In genomic region chr5:160266752-160267345, GRCh38 we compare ENCODE assay signal across 1 cellular context.
A peak's percentile ranks its signal among the peaks of the same experiment; 100 is the strongest.
TF ChIP-seq lines count a peak whose summit lies in the region.

No MANE protein-coding gene starts in this region.

TF ChIP-seq in HepG2, 621 proteins besides CTCF, POLR2A, EP300 and RAD21 (continues in another document):
- TF ChIP-seq GATAD2A (CRISPR knock-in tag; IDR thresholded peaks at IDR 0.05), result 0 out of 2 replicates have a peak, but pooled peaks have one; percentile 54
- no peak for TF ChIP-seq ZBTB26 (CRISPR knock-in tag; IDR thresholded peaks at IDR 0.05; ENCODE audit: borderline replicate concordance)
- TF ChIP-seq E2F2 (CRISPR knock-in tag; IDR thresholded peaks at IDR 0.05; ENCODE audit: borderline replicate concordance), result no peak
- no peak for TF ChIP-seq PHF21A (CRISPR knock-in tag; IDR thresholded peaks at IDR 0.05)
- no peak for TF ChIP-seq ZFP90 (CRISPR knock-in tag; IDR thresholded peaks at IDR 0.05; ENCODE audit: borderline replicate concordance)
- no peak for TF ChIP-seq SOX6 (IDR thresholded peaks at IDR 0.05)
- 0 out of 2 replicates have a peak, but pooled peaks have one; percentile 30 for TF ChIP-seq SOX6 (CRISPR knock-in tag; IDR thresholded peaks at IDR 0.05)
- no peak for TF ChIP-seq LRRFIP1 (CRISPR knock-in tag; conservative IDR thresholded peaks at IDR 0.05)
- TF ChIP-seq SYNCRIP (IDR thresholded peaks at IDR 0.05; ENCODE audit: insufficient read depth, low read depth, low read length), result no peak
- no peak for TF ChIP-seq KAT8 (CRISPR knock-in tag; IDR thresholded peaks at IDR 0.05)
- no peak for TF ChIP-seq SMAD1 (CRISPR knock-in tag; IDR thresholded peaks at IDR 0.05; ENCODE audit: borderline replicate concordance, low read depth)
- no peak for TF ChIP-seq ARNT (IDR thresholded peaks at IDR 0.05)
- TF ChIP-seq ETV5 (CRISPR knock-in tag; IDR thresholded peaks at IDR 0.05; ENCODE audit: borderline replicate concordance), result peak; percentile 39; the same call in 1 of the 2 replicates
- TF ChIP-seq ZNF263 (CRISPR knock-in tag; IDR thresholded peaks at IDR 0.05), result no peak
- TF ChIP-seq ESRRA (CRISPR knock-in tag; IDR thresholded peaks at IDR 0.05; ENCODE audit: low read depth), result peak; percentile 61; the same call in 1 of the 2 replicates
- TF ChIP-seq SKI (IDR thresholded peaks at IDR 0.05; ENCODE audit: partially characterized antibody), result no peak
- no peak for TF ChIP-seq ZNF337 (CRISPR knock-in tag; IDR thresholded peaks at IDR 0.05; ENCODE audit: borderline replicate concordance, low read depth)
- TF ChIP-seq ZNF124 (CRISPR knock-in tag; IDR thresholded peaks at IDR 0.05), result no peak
- no peak for TF ChIP-seq RFXANK (CRISPR knock-in tag; IDR thresholded peaks at IDR 0.05)
- TF ChIP-seq ZC3H4 (CRISPR knock-in tag; IDR thresholded peaks at IDR 0.05; ENCODE audit: borderline replicate concordance), result no peak
- TF ChIP-seq HNF4G (IDR thresholded peaks at IDR 0.05; ENCODE audit: borderline replicate concordance, low read depth, low read length), result peak; percentile 36
- no peak for TF ChIP-seq HNF4G (CRISPR knock-in tag; IDR thresholded peaks at IDR 0.05; ENCODE audit: borderline replicate concordance, low read depth)
- TF ChIP-seq TEAD3 (CRISPR knock-in tag; optimal IDR thresholded peaks at IDR 0.05; ENCODE audit: borderline replicate concordance), result peak; percentile 82
- no peak for TF ChIP-seq NFRKB (IDR thresholded peaks at IDR 0.05)
- TF ChIP-seq GMEB1 (CRISPR knock-in tag; IDR thresholded peaks at IDR 0.05; ENCODE audit: borderline replicate concordance), result no peak
- TF ChIP-seq TEAD2 (CRISPR knock-in tag; IDR thresholded peaks at IDR 0.05), result no peak
- TF ChIP-seq FOXO1 (CRISPR knock-in tag; IDR thresholded peaks at IDR 0.05), result no peak
- TF ChIP-seq MED8 (CRISPR knock-in tag; IDR thresholded peaks at IDR 0.05; ENCODE audit: insufficient replicate concordance), result no peak
- TF ChIP-seq HDAC2 (CRISPR knock-in tag; IDR thresholded peaks at IDR 0.05), result 0 out of 2 replicates have a peak, but pooled peaks have one; percentile 42
- TF ChIP-seq HNF4A (CRISPR knock-in tag; IDR thresholded peaks at IDR 0.05), result peak; percentile 80
- no peak for TF ChIP-seq YEATS4 (CRISPR knock-in tag; IDR thresholded peaks at IDR 0.05; ENCODE audit: borderline replicate concordance)
- TF ChIP-seq ZNF691 (CRISPR knock-in tag; IDR thresholded peaks at IDR 0.05; ENCODE audit: borderline replicate concordance, low read depth), result no peak
- no peak for TF ChIP-seq GLMP (CRISPR knock-in tag; IDR thresholded peaks at IDR 0.05; ENCODE audit: borderline replicate concordance)
- TF ChIP-seq ZNF530 (CRISPR knock-in tag; IDR thresholded peaks at IDR 0.05; ENCODE audit: low read depth), result no peak
- no peak for TF ChIP-seq ZNF713 (CRISPR knock-in tag; IDR thresholded peaks at IDR 0.05)
- no peak for TF ChIP-seq HCFC1 (IDR thresholded peaks at IDR 0.05; ENCODE audit: low read depth, low read length)
- TF ChIP-seq RORA (CRISPR knock-in tag; IDR thresholded peaks at IDR 0.05), result no peak
- TF ChIP-seq SMYD3 (CRISPR knock-in tag; IDR thresholded peaks at IDR 0.05), result no peak
- TF ChIP-seq ZNF572 (CRISPR knock-in tag; IDR thresholded peaks at IDR 0.05), result no peak
- TF ChIP-seq ATF4 (CRISPR knock-in tag; IDR thresholded peaks at IDR 0.05), result no peak
- peak; percentile 68 for TF ChIP-seq NR2F6 (IDR thresholded peaks at IDR 0.05)
- TF ChIP-seq NR2F6 (CRISPR knock-in tag; IDR thresholded peaks at IDR 0.05), result peak; percentile 80
- no peak for TF ChIP-seq SRSF9 (IDR thresholded peaks at IDR 0.05; ENCODE audit: borderline replicate concordance, insufficient read depth, low read depth, low read length, poor library complexity, severe bottlenecking)
- TF ChIP-seq ZNF496 (CRISPR knock-in tag; IDR thresholded peaks at IDR 0.05; ENCODE audit: insufficient replicate concordance), result no peak
- no peak for TF ChIP-seq SMARCE1 (IDR thresholded peaks at IDR 0.05; ENCODE audit: borderline replicate concordance)
- TF ChIP-seq SNAPC2 (CRISPR knock-in tag; IDR thresholded peaks at IDR 0.05), result no peak
- peak; percentile 45; the same call in 1 of the 2 replicates for TF ChIP-seq SALL1 (CRISPR knock-in tag; IDR thresholded peaks at IDR 0.05)
- TF ChIP-seq ZBTB8A (CRISPR knock-in tag; IDR thresholded peaks at IDR 0.05; ENCODE audit: borderline replicate concordance, low read depth), result no peak
- TF ChIP-seq ZNF558 (CRISPR knock-in tag; IDR thresholded peaks at IDR 0.05; ENCODE audit: borderline replicate concordance), result no peak
- TF ChIP-seq ZNF281 (CRISPR knock-in tag; IDR thresholded peaks at IDR 0.05; ENCODE audit: borderline replicate concordance), result peak; percentile 45; the same call in 1 of the 2 replicates
- no peak for TF ChIP-seq CENPBD1 (CRISPR knock-in tag; IDR thresholded peaks at IDR 0.05; ENCODE audit: borderline replicate concordance, low read depth)
- no peak for TF ChIP-seq MZF1 (CRISPR knock-in tag; IDR thresholded peaks at IDR 0.05; ENCODE audit: borderline replicate concordance)
- no peak for TF ChIP-seq SPEN (CRISPR knock-in tag; IDR thresholded peaks at IDR 0.05; ENCODE audit: low read depth)
- no peak for TF ChIP-seq ZNF207 (IDR thresholded peaks at IDR 0.05; ENCODE audit: borderline replicate concordance)
- TF ChIP-seq CHD2 (IDR thresholded peaks at IDR 0.05; ENCODE audit: low read depth, low read length), result no peak
- no peak for TF ChIP-seq ZNF331 (CRISPR knock-in tag; IDR thresholded peaks at IDR 0.05)
- TF ChIP-seq NR0B2 (CRISPR knock-in tag; IDR thresholded peaks at IDR 0.05), result no peak
- no peak for TF ChIP-seq ZFX (CRISPR knock-in tag; IDR thresholded peaks at IDR 0.05; ENCODE audit: low read depth)
- no peak for TF ChIP-seq MBD4 (IDR thresholded peaks at IDR 0.05; ENCODE audit: borderline replicate concordance, low read length)
- TF ChIP-seq ZIK1 (CRISPR knock-in tag; IDR thresholded peaks at IDR 0.05; ENCODE audit: borderline replicate concordance, low read depth), result no peak
- no peak for TF ChIP-seq ZSCAN12 (CRISPR knock-in tag; IDR thresholded peaks at IDR 0.05)
- no peak for TF ChIP-seq ZNF333 (CRISPR knock-in tag; IDR thresholded peaks at IDR 0.05; ENCODE audit: borderline replicate concordance)
